7 cellular contexts compared by ENCODE assay signal in the genomic region with DNA sequence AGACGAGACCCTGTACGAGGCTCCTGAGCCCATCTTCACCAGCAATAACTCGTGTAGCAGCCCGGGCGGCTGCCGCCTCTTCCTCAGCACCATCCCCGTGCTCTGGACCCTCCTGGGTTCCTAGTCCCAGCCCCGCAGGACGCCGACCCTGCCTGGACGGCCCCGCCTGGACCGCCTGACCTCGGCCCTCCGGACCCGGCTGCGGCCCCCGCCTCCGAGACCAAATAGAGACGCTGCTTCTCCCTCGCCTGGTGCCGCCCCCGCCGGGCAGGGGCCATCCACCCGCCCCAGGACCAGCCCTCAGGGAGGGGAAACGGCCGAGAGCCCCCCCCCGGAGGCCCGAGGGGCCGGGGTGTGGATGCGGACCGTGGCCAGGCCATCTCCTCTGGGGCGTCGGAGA. TPM values are rescaled to one million over a fixed set of nuclear protein-coding genes. Genes with fewer than 3 reads are reported as not detected.
"Had no signal": no experiment of that assay in that cellular context is flagged by ENCODE, and none has a peak within 500 bp of the region (broad histone marks: within the 10 kb centered on the region; RNA-seq: fewer than 3 reads in every experiment).

No MANE protein-coding gene starts in this region.

- DNase-seq: GM23248, GOT3, H9, HCEC 1CT, KG1 had no signal

- H3K4me3 ChIP-seq: GM23248 had no signal

- H3K27ac ChIP-seq: GM23248 had no signal

- H2AFZ ChIP-seq: GM23248 had no signal

- FAIRE-seq: HTR-8/SVneo had no signal

- H3K9ac ChIP-seq: GM23248 had no signal

RNA-seq across cellular contexts. Expression of a gene that starts 14.1 kb away (rescaled TPM):
- total RNA-seq: GM23248 had no signal
- polyA plus RNA-seq: GM23248, IgD-negative memory B cell had no signal
